17 cellular contexts compared by ENCODE assay signal in genomic region chr5:160792732-160793454, GRCh38. TPM values are rescaled to one million over a fixed set of nuclear protein-coding genes. Genes with fewer than 3 reads are reported as not detected.
A peak's percentile ranks its signal among the peaks of the same experiment; 100 is the strongest.
DNase-seq lines count a peak whose midpoint lies in the region; ATAC-seq, FAIRE-seq and TF ChIP-seq lines count a peak whose summit lies in the region.
"Had no signal": no experiment of that assay in that cellular context is flagged by ENCODE, and none has a peak within 500 bp of the region (broad histone marks: within the 10 kb centered on the region; RNA-seq: fewer than 3 reads in every experiment).

No MANE protein-coding gene starts in this region.

- H3K9me3 Mint-ChIP-seq in activated T-cell treated with anti-CD3 and anti-CD28 coated beads, Interleukin-2, amount 50 U/mL, for 4 hours = no peaks in the 10 kb centered on the region
- peaks cover 0 to 6% (median under 1%) of the 10 kb centered on the region in 7 donors for H3K9me3 Mint-ChIP-seq in CD14-positive monocyte

- H2BK5ac ChIP-seq in H1 (ENCODE audit: low read depth, low read length) = no peak overlapping the region

- no peak overlapping the region for H4K5ac ChIP-seq in H1 (ENCODE audit: insufficient read length, low read depth, low read length)

- H3K4me1 ChIP-seq in HepG2 (ENCODE audit: insufficient read depth, low read length) (no peaks in the 10 kb centered on the region), right lobe of liver (no peaks in the 10 kb centered on the region), H1 (replicated peaks in 1 of 4; ENCODE audit: control insufficient read depth in 3 of 4, insufficient read depth in 4 of 4, low read length in 3 of 4) (no peaks in the 10 kb centered on the region), osteoblast (ENCODE audit: insufficient read depth, low read length) (no peaks in the 10 kb centered on the region)

- TF ChIP-seq CTCF in HepG2 (CRISPR knock-in tag; IDR thresholded peaks at IDR 0.05) (no peak), right lobe of liver (IDR thresholded peaks at IDR 0.05) (no peak), H1 (IDR thresholded peaks at IDR 0.05; ENCODE audit: control extremely low read depth in 1 of 3, insufficient read depth in 1 of 3, low read depth in 1 of 3, low read length in 3 of 3) (no peak), osteoblast (IDR thresholded peaks at IDR 0.05; ENCODE audit: extremely low read depth, low read depth, low read length) (no peak), CD14-positive monocyte (IDR thresholded peaks at IDR 0.05) (no peak)

- H2BK120ac ChIP-seq in H1 (replicated peaks; ENCODE audit: low read depth, low read length) = no peak overlapping the region

- H3K4me1 Mint-ChIP-seq in activated T-cell treated with anti-CD3 and anti-CD28 coated beads, Interleukin-2, amount 50 U/mL, for 4 hours (ENCODE audit: low read depth) = no peaks in the 10 kb centered on the region
- peaks cover 3% of the 10 kb centered on the region for H3K4me1 Mint-ChIP-seq in CD14-positive monocyte
- H3K4me1 Mint-ChIP-seq: CD4-positive, CD25-positive, alpha-beta regulatory T cell had no signal

- H3K4ac ChIP-seq in H1 (replicated peaks; ENCODE audit: insufficient read length, low read depth, low read length) = no peak overlapping the region

- H2AFZ ChIP-seq in HepG2 (ENCODE audit: low read length) (no peak overlapping the region), H1 (ENCODE audit: low read length) (no peak overlapping the region), osteoblast (ENCODE audit: low read length) (no peak overlapping the region)

- H3K4me3 Mint-ChIP-seq in activated T-cell treated with anti-CD3 and anti-CD28 coated beads, Interleukin-2, amount 50 U/mL, for 4 hours = no peak overlapping the region
- no peak overlapping the region for H3K4me3 Mint-ChIP-seq in CD14-positive monocyte
- H3K4me3 Mint-ChIP-seq: CD4-positive, CD25-positive, alpha-beta regulatory T cell; HFFc6 had no signal

- no TSS peak for BruUV-seq in HepG2 (replicated peaks; lab: Mats Ljungman, UMichigan)

- CTCF ChIA-PET in HepG2 (lab: Yijun Ruan, JAX; ENCODE audit: low intra/inter-chr PET ratio, low total read pairs) = no interaction called here
- CTCF ChIA-PET in H1 (lab: Charles Lee; ENCODE audit: partially characterized antibody) = no interaction called here

- H3K23me2 ChIP-seq in H1 (ENCODE audit: low read depth, low read length) = no peaks in the 10 kb centered on the region

- no peak overlapping the region for H2BK20ac ChIP-seq in H1 (ENCODE audit: low read length)

- H3K27ac Mint-ChIP-seq in CD14-positive monocyte = no peak overlapping the region
- H3K27ac Mint-ChIP-seq: CD4-positive, CD25-positive, alpha-beta regulatory T cell; HFFc6 had no signal

- H4K8ac ChIP-seq in H1 (ENCODE audit: extremely low read depth, insufficient read depth, low read length) = no peak overlapping the region

- no peak overlapping the region for H3K4me2 ChIP-seq in HepG2 (ENCODE audit: low read depth, low read length)
- H3K4me2 ChIP-seq in H1 (ENCODE audit: insufficient read depth in 1 of 2, low read depth in 2 of 2, low read length in 2 of 2) = no peak overlapping the region
- H3K4me2 ChIP-seq in osteoblast (ENCODE audit: insufficient read depth, low read length) = no peak overlapping the region
- H3K4me2 ChIP-seq: BLaER1 had no signal

- H3K36me3 ChIP-seq in HepG2 (replicated peaks in 1 of 2; ENCODE audit: control insufficient read depth in 1 of 2, insufficient read depth in 2 of 2, low read length in 2 of 2) (no peaks in the 10 kb centered on the region), right lobe of liver (no peaks in the 10 kb centered on the region), H1 (ENCODE audit: control insufficient read depth in 2 of 4, insufficient read depth in 4 of 4, low read length in 3 of 4) (no peaks in the 10 kb centered on the region), osteoblast (ENCODE audit: insufficient read depth, low read length) (no peaks in the 10 kb centered on the region)
- H3K36me3 ChIP-seq: BLaER1 had no signal

- no peak for DNase-seq in HepG2 (ENCODE audit: low spot score)
- no peak for DNase-seq in right lobe of liver
- no peak for DNase-seq in H1 (ENCODE audit: low read depth in 1 of 2, low spot score in 2 of 2)
- DNase-seq in osteoblast (ENCODE audit: insufficient read length, low spot score, missing footprints) = peak; percentile 4
- no peak for DNase-seq in DMS153 (lab: John Stamatoyannopoulos, UW)
- no peak for DNase-seq in activated T-cell treated with anti-CD3 and anti-CD28 coated beads, Interleukin-2, amount 50 U/mL, for 4 hours
- no peak for DNase-seq in NCI-H2227 (lab: John Stamatoyannopoulos, UW; ENCODE audit: unreplicated experiment)
- no peak for DNase-seq in CD14-positive monocyte (ENCODE audit: low spot score)
- DNase-seq: 8988T; AML-193; CD4-positive, CD25-positive, alpha-beta regulatory T cell; DMS79 treated with DMSO at 0.1 percent for 48 hours; GDM1; HCEC 1CT; HFFc6 had no signal

- no peak for ATAC-seq in HepG2
- ATAC-seq in right lobe of liver = no peak
- no peak for ATAC-seq in activated T-cell treated with anti-CD3 and anti-CD28 coated beads, Interleukin-2, amount 50 U/mL, for 4 hours

- H3K9me3 ChIP-seq in HepG2 (ENCODE audit: low read length) (no peaks in the 10 kb centered on the region), right lobe of liver (no peaks in the 10 kb centered on the region), H1 (ENCODE audit: insufficient read depth in 2 of 2, low read depth in 1 of 2, low read length in 1 of 2) (no peaks in the 10 kb centered on the region), osteoblast (ENCODE audit: low read depth, low read length) (no peaks in the 10 kb centered on the region)
- H3K9me3 ChIP-seq: BLaER1 had no signal

- no peaks in the 10 kb centered on the region for H3K27me3 Mint-ChIP-seq in activated T-cell treated with anti-CD3 and anti-CD28 coated beads, Interleukin-2, amount 50 U/mL, for 4 hours (ENCODE audit: low read depth)
- peaks cover under 1 to 3% (median 1%) of the 10 kb centered on the region in 3 donors for H3K27me3 Mint-ChIP-seq in CD14-positive monocyte (ENCODE audit: low read depth in 3 of 3)

- no peaks in the 10 kb centered on the region for H3K79me2 ChIP-seq in HepG2 (ENCODE audit: insufficient read depth, low read length)
- no peaks in the 10 kb centered on the region for H3K79me2 ChIP-seq in H1 (ENCODE audit: control insufficient read depth in 1 of 2, insufficient read depth in 2 of 2, low read length in 2 of 2)
- H3K79me2 ChIP-seq in osteoblast (ENCODE audit: insufficient read depth, low read length) = no peaks in the 10 kb centered on the region

- in situ Hi-C loops in HepG2 (cut with HindIII; ENCODE audit: extremely low pct_ligation_motif_present, low pct_unique_long_range_greater_than_20kb) = loop anchor here (10.0 to 25.0 kb wide), 2 partner anchors 281 to 358 kb away; no protein-coding TSS in a partner anchor

- TF ChIP-seq EP300 in HepG2 (IDR thresholded peaks at IDR 0.05; ENCODE audit: low read depth in 2 of 2, low read length in 2 of 2) (no peak), HepG2 (CRISPR knock-in tag; IDR thresholded peaks at IDR 0.05; ENCODE audit: borderline replicate concordance) (no peak), H1 (IDR thresholded peaks at IDR 0.05; ENCODE audit: borderline replicate concordance in 1 of 2, low read depth in 2 of 2, low read length in 2 of 2) (no peak)

- TF ChIP-seq POLR2A in HepG2 (IDR thresholded peaks at IDR 0.05; ENCODE audit: insufficient read depth in 1 of 2, low read depth in 2 of 2, low read length in 2 of 2) (no peak), right lobe of liver (IDR thresholded peaks at IDR 0.05) (no peak), H1 (IDR thresholded peaks at IDR 0.05; ENCODE audit: control extremely low read depth in 1 of 2, low read depth in 2 of 2, low read length in 2 of 2) (no peak)

- no peak overlapping the region for H2AK5ac ChIP-seq in H1 (ENCODE audit: low read depth, low read length)

- intact Hi-C loops in HepG2 (cut with micrococcal nuclease; ENCODE audit: unreplicated experiment) = no loop called here
- intact Hi-C loops in right lobe of liver (cut with DNase I) = no loop called here
- intact Hi-C loops in CD14-positive monocyte (cut with micrococcal nuclease) = loop anchor here in 1 of 2 donors (10.0 kb wide), 1 partner anchor 88 kb away; no protein-coding TSS in a partner anchor

- no peak overlapping the region for H3K14ac ChIP-seq in H1 (ENCODE audit: insufficient read length)

- H3K36me3 Mint-ChIP-seq in activated T-cell treated with anti-CD3 and anti-CD28 coated beads, Interleukin-2, amount 50 U/mL, for 4 hours (ENCODE audit: insufficient read depth) = no peaks in the 10 kb centered on the region
- H3K36me3 Mint-ChIP-seq in CD14-positive monocyte = peaks cover 3% of the 10 kb centered on the region in 2 donors
- H3K36me3 Mint-ChIP-seq: CD4-positive, CD25-positive, alpha-beta regulatory T cell had no signal

- H3K4me3 ChIP-seq in HepG2 (replicated peaks in 1 of 3; ENCODE audit: insufficient read depth in 1 of 3, low read depth in 2 of 3, low read length in 3 of 3) (no peak overlapping the region), right lobe of liver (no peak overlapping the region), H1 (ENCODE audit: extremely low read depth in 1 of 4, insufficient read depth in 2 of 4, low read depth in 3 of 4, low read length in 4 of 4) (no peak overlapping the region), osteoblast (ENCODE audit: insufficient read depth, low read length) (no peak overlapping the region)
- H3K4me3 ChIP-seq: BLaER1 had no signal

- no peak overlapping the region for H4K91ac ChIP-seq in H1 (replicated peaks; ENCODE audit: insufficient read length, low read length)

- no peaks in the 10 kb centered on the region; a peak in 1 of 5 replicates for H3K27me3 ChIP-seq in HepG2 (ENCODE audit: control insufficient read depth in 1 of 2, insufficient read depth in 2 of 2, low read length in 2 of 2)
- H3K27me3 ChIP-seq in right lobe of liver = no peaks in the 10 kb centered on the region
- H3K27me3 ChIP-seq in H1 (replicated peaks in 1 of 4; ENCODE audit: control insufficient read depth in 3 of 4, extremely low read depth in 1 of 4, insufficient read depth in 3 of 4, low read length in 3 of 4) = no peaks in the 10 kb centered on the region
- H3K27me3 ChIP-seq in osteoblast (ENCODE audit: insufficient read depth, low read length) = no peaks in the 10 kb centered on the region
- H3K27me3 ChIP-seq: BLaER1 had no signal

- POLR2A ChIA-PET in HepG2 (lab: Yijun Ruan, JAX) = no interaction called here
- POLR2A ChIA-PET in H1 (lab: Charles Lee; ENCODE audit: partially characterized antibody) = no interaction called here

- H3K27ac ChIP-seq in HepG2 (ENCODE audit: extremely low read length, insufficient read depth, low read length) (no peak overlapping the region), right lobe of liver (no peak overlapping the region), H1 (ENCODE audit: low read depth, low read length) (no peak overlapping the region), osteoblast (ENCODE audit: low read depth, low read length) (no peak overlapping the region)
- H3K27ac ChIP-seq: BLaER1 had no signal

- no peak overlapping the region for H3K23ac ChIP-seq in H1 (ENCODE audit: insufficient read length)

- no peak overlapping the region for H3K56ac ChIP-seq in H1 (replicated peaks; ENCODE audit: insufficient read length, low read depth, low read length)

- H3K79me1 ChIP-seq in H1 (ENCODE audit: low read depth, low read length) = no peaks in the 10 kb centered on the region

- TF ChIP-seq RAD21 in HepG2 (CRISPR knock-in tag; IDR thresholded peaks at IDR 0.05) (no peak), H1 (IDR thresholded peaks at IDR 0.05 in 1 of 2, conservative IDR thresholded peaks at IDR 0.05 in 1 of 2; ENCODE audit: low read depth in 2 of 2, low read length in 2 of 2) (no peak)

- H3K9ac ChIP-seq in HepG2 (ENCODE audit: insufficient read depth, low read depth, low read length) (no peak overlapping the region), H1 (replicated peaks in 1 of 4; ENCODE audit: extremely low read depth in 1 of 4, low read depth in 3 of 4, low read length in 3 of 4) (no peak overlapping the region)
- H3K9ac ChIP-seq: BLaER1 had no signal

- no peak overlapping the region for H2BK12ac ChIP-seq in H1 (ENCODE audit: low read depth, low read length)

- under 1% methylated on average over 5 of the region's 5 CpGs for WGBS in HepG2 (ENCODE audit: low lambda C conversion rate)
- WGBS in right lobe of liver (ENCODE audit: insufficient coverage, low coverage, low lambda C conversion rate, missing lambda C conversion rate) = 44% methylated on average over 4 of the region's 5 CpGs
- WGBS in H1 (ENCODE audit: extremely low coverage in 1 of 2, insufficient coverage in 1 of 2, insufficient read length in 1 of 2, insufficient replicate concordance in 2 of 2, low coverage in 1 of 2, low lambda C conversion rate in 2 of 2, missing lambda C conversion rate in 1 of 2), 2 experiments = 90% methylated on average over 5 of the region's 5 CpGs; no CpG with 5 or more reads in 1 of the 2 experiments

- H3K18ac ChIP-seq in H1 (ENCODE audit: extremely low read depth, low read length) = no peak overlapping the region

- H4K20me1 ChIP-seq in HepG2 (ENCODE audit: insufficient read depth, low read length) (no peaks in the 10 kb centered on the region), H1 (replicated peaks in 1 of 2; ENCODE audit: control insufficient read depth in 1 of 2, insufficient read depth in 2 of 2, low read length in 2 of 2) (no peaks in the 10 kb centered on the region), osteoblast (ENCODE audit: insufficient read depth, low read length) (no peaks in the 10 kb centered on the region)
- H4K20me1 ChIP-seq: BLaER1 had no signal

- FAIRE-seq in HepG2 (lab: Jason Lieb, UNC) (no peak), H1 (lab: Jason Lieb, UNC) (no peak)
- FAIRE-seq: GM12892 had no signal

- no peak overlapping the region for H2BK15ac ChIP-seq in H1 (ENCODE audit: low read length)

RNA-seq across cellular contexts. Expression of gene ATP10B, which starts 59.1 kb away (rescaled TPM):
- total RNA-seq in HepG2 (2016; rRNA removed; fragmentation: Illumina TruSeq; extraction: Trizol) = not detected in 2 replicates
- not detected in 2 replicates for total RNA-seq in HepG2 (2016; cell fraction: cytosol; rRNA removed; fragmentation: Illumina TruSeq; extraction: Trizol; ENCODE audit: low read depth)
- total RNA-seq in HepG2 (2016; cell fraction: insoluble cytoplasmic fraction; rRNA removed; fragmentation: Illumina TruSeq; extraction: Trizol) = not detected in 2 replicates
- not detected in 2 replicates for total RNA-seq in HepG2 (2016; cell fraction: membrane; rRNA removed; fragmentation: Illumina TruSeq; extraction: Trizol)
- total RNA-seq in HepG2 (2016; cell fraction: nucleus; rRNA removed; fragmentation: Illumina TruSeq; extraction: Trizol) = not detected in 2 replicates
- polyA plus RNA-seq in HepG2 (2011; rRNA removed) = not detected in 2 replicates
- polyA plus RNA-seq in HepG2 (2011; cell fraction: cytosol; rRNA removed) = not detected in 2 replicates
- polyA plus RNA-seq in HepG2 (2011; cell fraction: nucleus; rRNA removed) = not detected in 2 replicates
- polyA plus RNA-seq in HepG2 (2012) = not detected in 2 replicates
- polyA plus RNA-seq in HepG2 (2016; cell fraction: cytosol; fragmentation: Illumina TruSeq; extraction: Trizol; ENCODE audit: low read depth) = not detected in 2 replicates
- polyA plus RNA-seq in HepG2 (2016; cell fraction: insoluble cytoplasmic fraction; fragmentation: Illumina TruSeq; extraction: Trizol; ENCODE audit: low read depth) = not detected in 2 replicates
- polyA plus RNA-seq in HepG2 (2016; cell fraction: membrane; fragmentation: Illumina TruSeq; extraction: Trizol; ENCODE audit: low read depth) = not detected in 2 replicates
- polyA plus RNA-seq in HepG2 (2016; cell fraction: nucleus; fragmentation: Illumina TruSeq; extraction: Trizol; ENCODE audit: insufficient read depth, low read depth) = not detected in 2 replicates
- polyA minus RNA-seq in HepG2 (2011; rRNA and poly(A)+ RNA removed; ENCODE audit: low replicate concordance) = not detected in 2 replicates
- not detected in 2 replicates for polyA minus RNA-seq in HepG2 (2011; cell fraction: cytosol; rRNA and poly(A)+ RNA removed)
- not detected in 2 replicates for polyA minus RNA-seq in HepG2 (2011; cell fraction: nucleus; rRNA and poly(A)+ RNA removed)
- 1 to 10 TPM in 1 of 6 experiments, under 1 TPM in 2, not detected in 3; 0.06 to 1.4 (median 0.51) TPM for total RNA-seq in right lobe of liver
- total RNA-seq in H1 (2021; fragmentation: NEBNext Ultra II Directional; extraction: Animal tissue kit (Norgen Biotek cat#: 25700)) = 0.10 and 0.11 TPM in 2 replicates
- 0.06 TPM in 2 replicates for polyA plus RNA-seq in H1 (2011; rRNA removed)
- polyA plus RNA-seq in H1 (2011; cell fraction: cytosol; rRNA removed) = 0.08 TPM
- 0.20 TPM for polyA plus RNA-seq in H1 (2011; cell fraction: nucleus; rRNA removed)
- 0.03 to 0.23 TPM (median 0.07 TPM) in 4 replicates for polyA plus RNA-seq in H1 (2012, experiment 1 of 2)
- polyA plus RNA-seq in H1 (2012, experiment 2 of 2) = not detected
- polyA plus RNA-seq in H1 (2013, experiment 1 of 2) = 0.22 TPM
- 0.29 TPM for polyA plus RNA-seq in H1 (2013, experiment 2 of 2)
- 0.35 and 0.56 TPM in 2 replicates for polyA minus RNA-seq in H1 (2011; rRNA and poly(A)+ RNA removed)
- not detected for polyA minus RNA-seq in H1 (2011; cell fraction: cytosol; rRNA and poly(A)+ RNA removed)
- 0.50 TPM for polyA minus RNA-seq in H1 (2011; cell fraction: nucleus; rRNA and poly(A)+ RNA removed)
- not detected in 2 replicates for total RNA-seq in osteoblast
- under 1 TPM; 0.05 to 0.15 (median 0.08) TPM for total RNA-seq in activated T-cell treated with anti-CD3 and anti-CD28 coated beads, Interleukin-2, amount 50 U/mL, for 4 hours
- polyA plus RNA-seq in CD14-positive monocyte = not detected
- total RNA-seq: CD4-positive, CD25-positive, alpha-beta regulatory T cell; HFFc6 had no signal
- polyA plus RNA-seq: CD4-positive, CD25-positive, alpha-beta regulatory T cell had no signal
